ENCODE assay signal across 8 cellular contexts in the genomic region with DNA sequence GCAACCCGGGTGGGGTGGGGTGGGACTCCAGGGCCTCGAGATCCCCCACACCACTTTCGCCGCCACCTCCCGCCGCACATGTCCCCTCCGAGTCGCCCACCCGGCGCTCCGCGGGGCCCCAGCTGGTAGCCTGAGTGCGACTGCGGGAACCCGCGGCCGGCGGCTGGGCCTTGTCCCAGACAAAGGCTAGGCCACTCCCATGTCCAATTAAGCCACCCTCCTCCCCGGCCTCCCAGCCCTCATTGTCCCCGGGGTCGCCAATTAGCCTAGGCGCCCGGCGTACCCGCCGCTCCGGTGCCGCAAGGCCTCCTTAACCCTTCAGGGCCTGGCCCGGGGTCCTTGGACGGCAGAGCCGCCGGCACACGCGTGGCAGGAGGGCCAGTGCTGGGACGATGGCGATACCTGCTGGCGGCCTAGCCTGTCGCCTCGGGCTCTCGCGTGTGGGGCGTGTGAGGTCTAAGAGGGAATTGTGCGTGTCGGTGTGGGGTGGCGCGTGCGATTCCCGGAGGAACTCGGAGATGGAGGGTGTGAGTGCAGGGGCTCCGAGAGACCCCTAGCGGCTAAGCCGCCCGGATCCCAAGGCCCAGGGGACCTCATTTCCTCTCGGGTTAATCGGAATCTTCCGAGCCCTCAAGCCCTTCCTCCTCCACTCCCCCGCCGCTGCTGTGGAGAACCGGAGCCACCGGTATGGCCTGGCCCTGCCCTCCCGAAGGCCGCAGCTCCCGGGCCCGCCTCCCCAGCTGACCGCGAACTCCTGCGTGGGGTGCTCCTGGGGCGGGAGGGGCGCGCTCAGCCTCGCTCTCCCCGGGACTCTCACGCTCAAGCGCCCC. TPM values are rescaled to one million over a fixed set of nuclear protein-coding genes. Genes with fewer than 3 reads are reported as not detected.
DNase-seq lines count a peak whose midpoint lies in the region; ATAC-seq and TF ChIP-seq lines count a peak whose summit lies in the region.

No MANE protein-coding gene starts in this region.

- H2AFZ ChIP-seq in neuron (ENCODE audit: low read depth, low read length): peak overlapping the region; percentile 92

- CTCF ChIA-PET in activated CD8-positive, alpha-beta T cell treated with anti-CD3 and anti-CD28 coated beads for 36 hours (lab: Charles Lee): interaction anchor here (0.7 to 3.5 kb wide), 17 partner anchors 12 to 691 kb away, joined by 3 to 19 read pairs (median 4); a partner anchor contains a TSS

- no peaks in the 10 kb centered on the region for H3K36me3 Mint-ChIP-seq in activated CD8-positive, alpha-beta T cell treated with anti-CD3 and anti-CD28 coated beads for 36 hours (ENCODE audit: low read depth)

- POLR2A ChIA-PET in activated CD8-positive, alpha-beta T cell treated with anti-CD3 and anti-CD28 coated beads for 36 hours (lab: Charles Lee): interaction anchor here (0.5 to 1.1 kb wide), 2 partner anchors 41 to 184 kb away, joined by 3 read pairs; a partner anchor contains a TSS

- intact Hi-C loops in activated CD8-positive, alpha-beta T cell treated with anti-CD3 and anti-CD28 coated beads for 36 hours (cut with micrococcal nuclease): loop anchor here (5.0 kb wide), 2 partner anchors 141 to 426 kb away; no protein-coding TSS in a partner anchor

- H3K9me3 Mint-ChIP-seq in activated CD8-positive, alpha-beta T cell treated with anti-CD3 and anti-CD28 coated beads for 36 hours: no peaks in the 10 kb centered on the region

- peak overlapping the region; percentile 73 to 77 for H3K4me3 ChIP-seq in foreskin fibroblast (ENCODE audit: low read depth in 1 of 2, low read length in 2 of 2)
- peak overlapping the region; percentile 50 for H3K4me3 ChIP-seq in neuron (ENCODE audit: low read length)

- H3K4me3 Mint-ChIP-seq in activated CD8-positive, alpha-beta T cell treated with anti-CD3 and anti-CD28 coated beads for 36 hours: peak overlapping the region; percentile 61

- H3K9me3 ChIP-seq in neuron (ENCODE audit: low read length): peaks cover 1% of the 10 kb centered on the region

- H3K36me3 ChIP-seq in neuron (ENCODE audit: insufficient read depth, low read length): no peaks in the 10 kb centered on the region

- ATAC-seq in activated CD8-positive, alpha-beta T cell treated with anti-CD3 and anti-CD28 coated beads for 36 hours: no peak

- H3K27me3 ChIP-seq in neuron (ENCODE audit: insufficient read depth, low read length): peaks cover 42% of the 10 kb centered on the region

- H3K27me3 Mint-ChIP-seq in activated CD8-positive, alpha-beta T cell treated with anti-CD3 and anti-CD28 coated beads for 36 hours: peaks cover 43% of the 10 kb centered on the region

- peaks cover 14% of the 10 kb centered on the region for H3K4me1 ChIP-seq in neuron (ENCODE audit: insufficient read depth, low read length)

- H3K4me1 Mint-ChIP-seq in activated CD8-positive, alpha-beta T cell treated with anti-CD3 and anti-CD28 coated beads for 36 hours (ENCODE audit: low read depth): peaks cover 21% of the 10 kb centered on the region

- H3K27ac Mint-ChIP-seq in activated CD8-positive, alpha-beta T cell treated with anti-CD3 and anti-CD28 coated beads for 36 hours: no peak overlapping the region

- TF ChIP-seq CTCF in activated CD8-positive, alpha-beta T cell treated with anti-CD3 and anti-CD28 coated beads for 36 hours (IDR thresholded peaks at IDR 0.05): peak; percentile 39
- TF ChIP-seq CTCF in foreskin fibroblast (IDR thresholded peaks at IDR 0.05; ENCODE audit: low read depth, low read length): peak; percentile 19

- DNase-seq in NCI-H524 (lab: John Stamatoyannopoulos, UW) (peak; percentile 60 to 84), NCI-H524 treated with DMSO at 0.1 percent for 48 hours (lab: John Stamatoyannopoulos, UW) (no peak), HuH-7 (ENCODE audit: low spot score) (peak; percentile 81), foreskin fibroblast (peak; percentile 85 to 95), superior temporal gyrus (ENCODE audit: extremely low spot score) (no peak), kidney glomerular epithelial cell (lab: John Stamatoyannopoulos, UW) (no peak)
- DNase-seq in activated CD8-positive, alpha-beta T cell treated with anti-CD3 and anti-CD28 coated beads for 36 hours: peak; percentile 41

RNA-seq across cellular contexts. Expression of a gene that starts 11.7 kb away (rescaled TPM):
- not detected for total RNA-seq in activated CD8-positive, alpha-beta T cell treated with anti-CD3 and anti-CD28 coated beads for 36 hours

RNA-seq across cellular contexts. Expression of a gene that starts 40.9 kb away (rescaled TPM):
- not detected for total RNA-seq in activated CD8-positive, alpha-beta T cell treated with anti-CD3 and anti-CD28 coated beads for 36 hours

Comparison
In these comparisons a context has a peak if more than half of its experiments do, and no peak if none do; other contexts are left out.
1. DNase-seq: peak in NCI-H524 (2 of 2), HuH-7 (single experiment), activated CD8-positive, alpha-beta T cell treated with anti-CD3 and anti-CD28 coated beads for 36 hours (single experiment) and foreskin fibroblast (2 of 2); none in NCI-H524 treated with DMSO at 0.1 percent for 48 hours (single experiment), superior temporal gyrus (single experiment) and kidney glomerular epithelial cell (single experiment).